Comparison of ENCODE assay signal across 1 cellular context in the genomic region with DNA sequence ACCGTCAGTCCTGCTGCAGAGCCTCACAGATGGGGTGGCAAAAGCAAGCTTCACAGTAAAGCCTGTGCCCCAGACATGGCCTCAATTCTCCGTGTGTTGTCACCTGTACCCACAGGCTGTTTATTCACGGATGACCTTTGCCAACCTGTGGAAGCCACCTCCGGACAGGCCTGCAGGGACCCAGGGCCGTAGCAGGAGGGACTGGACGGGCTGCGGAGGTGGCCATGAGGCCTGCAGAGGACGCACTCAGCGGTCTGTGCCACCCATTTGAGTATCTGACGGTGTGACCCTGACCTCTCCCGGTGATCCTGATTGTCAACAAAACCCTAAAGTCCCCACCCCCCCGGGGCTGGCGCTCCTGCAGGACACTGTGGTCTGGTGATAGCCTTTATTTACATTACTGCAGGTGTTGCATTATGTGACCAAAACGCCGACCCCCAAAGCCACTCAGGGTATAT.
TF ChIP-seq lines count a peak whose summit lies in the region.

No MANE protein-coding gene starts in this region.

TF ChIP-seq in HepG2, 621 proteins besides CTCF, POLR2A, EP300 and RAD21 (continued from another document):
- TF ChIP-seq ZNF512B (CRISPR knock-in tag; IDR thresholded peaks at IDR 0.05; ENCODE audit: borderline replicate concordance) (no peak), PRPF4 (IDR thresholded peaks at IDR 0.05; ENCODE audit: low read depth, low read length, poor library complexity, severe bottlenecking) (no peak), CBFB (CRISPR knock-in tag; IDR thresholded peaks at IDR 0.05) (0 out of 2 replicates have a peak, but pooled peaks have one; percentile 18), ZNF660 (CRISPR knock-in tag; IDR thresholded peaks at IDR 0.05; ENCODE audit: borderline replicate concordance, low read depth) (no peak), ZFYVE20 (CRISPR knock-in tag; IDR thresholded peaks at IDR 0.05; ENCODE audit: borderline replicate concordance, low read depth) (no peak), ZBTB3 (CRISPR knock-in tag; IDR thresholded peaks at IDR 0.05; ENCODE audit: borderline replicate concordance, low read depth) (0 out of 2 replicates have a peak, but pooled peaks have one; percentile 58), NR2F2 (IDR thresholded peaks at IDR 0.05; ENCODE audit: borderline replicate concordance, low read depth) (peak; percentile 85), ZNF264 (CRISPR knock-in tag; IDR thresholded peaks at IDR 0.05) (peak; percentile 66; the same call in 1 of the 2 replicates), FIP1L1 (IDR thresholded peaks at IDR 0.05; ENCODE audit: borderline replicate concordance, insufficient read depth, low read depth, low read length) (no peak), PBX3 (CRISPR knock-in tag; IDR thresholded peaks at IDR 0.05; ENCODE audit: borderline replicate concordance) (no peak), ZNF274 (CRISPR knock-in tag; IDR thresholded peaks at IDR 0.05) (no peak), NFIB (CRISPR knock-in tag; IDR thresholded peaks at IDR 0.05; ENCODE audit: borderline replicate concordance) (no peak)
- TF ChIP-seq, protein P1, sequence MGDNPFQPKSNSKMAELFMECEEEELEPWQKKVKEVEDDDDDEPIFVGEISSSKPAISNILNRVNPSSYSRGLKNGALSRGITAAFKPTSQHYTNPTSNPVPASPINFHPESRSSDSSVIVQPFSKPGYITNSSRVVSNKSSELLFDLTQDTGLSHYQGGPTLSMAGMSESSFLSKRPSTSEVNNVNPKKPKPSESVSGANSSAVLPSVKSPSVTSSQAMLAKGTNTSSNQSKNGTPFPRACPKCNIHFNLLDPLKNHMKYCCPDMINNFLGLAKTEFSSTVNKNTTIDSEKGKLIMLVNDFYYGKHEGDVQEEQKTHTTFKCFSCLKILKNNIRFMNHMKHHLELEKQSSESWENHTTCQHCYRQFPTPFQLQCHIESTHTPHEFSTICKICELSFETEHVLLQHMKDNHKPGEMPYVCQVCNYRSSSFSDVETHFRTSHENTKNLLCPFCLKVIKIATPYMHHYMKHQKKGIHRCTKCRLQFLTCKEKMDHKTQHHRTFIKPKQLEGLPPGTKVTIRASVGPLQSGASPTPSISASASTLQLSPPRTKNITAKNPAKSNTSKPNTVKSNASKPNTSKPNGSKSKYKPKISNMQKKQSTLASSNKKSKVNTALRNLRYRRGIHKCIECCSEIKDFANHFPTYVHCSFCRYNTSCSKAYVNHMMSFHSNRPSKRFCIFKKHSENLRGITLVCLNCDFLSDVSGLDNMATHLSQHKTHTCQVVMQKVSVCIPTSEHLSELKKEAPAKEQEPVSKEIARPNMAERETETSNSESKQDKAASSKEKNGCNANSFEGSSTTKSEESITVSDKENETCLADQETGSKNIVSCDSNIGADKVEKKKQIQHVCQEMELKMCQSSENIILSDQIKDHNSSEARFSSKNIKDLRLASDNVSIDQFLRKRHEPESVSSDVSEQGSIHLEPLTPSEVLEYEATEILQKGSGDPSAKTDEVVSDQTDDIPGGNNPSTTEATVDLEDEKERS (CRISPR knock-in tag; IDR thresholded peaks at IDR 0.05), result peak; percentile 72; the same call in 1 of the 2 replicates
- TF ChIP-seq, protein P2, sequence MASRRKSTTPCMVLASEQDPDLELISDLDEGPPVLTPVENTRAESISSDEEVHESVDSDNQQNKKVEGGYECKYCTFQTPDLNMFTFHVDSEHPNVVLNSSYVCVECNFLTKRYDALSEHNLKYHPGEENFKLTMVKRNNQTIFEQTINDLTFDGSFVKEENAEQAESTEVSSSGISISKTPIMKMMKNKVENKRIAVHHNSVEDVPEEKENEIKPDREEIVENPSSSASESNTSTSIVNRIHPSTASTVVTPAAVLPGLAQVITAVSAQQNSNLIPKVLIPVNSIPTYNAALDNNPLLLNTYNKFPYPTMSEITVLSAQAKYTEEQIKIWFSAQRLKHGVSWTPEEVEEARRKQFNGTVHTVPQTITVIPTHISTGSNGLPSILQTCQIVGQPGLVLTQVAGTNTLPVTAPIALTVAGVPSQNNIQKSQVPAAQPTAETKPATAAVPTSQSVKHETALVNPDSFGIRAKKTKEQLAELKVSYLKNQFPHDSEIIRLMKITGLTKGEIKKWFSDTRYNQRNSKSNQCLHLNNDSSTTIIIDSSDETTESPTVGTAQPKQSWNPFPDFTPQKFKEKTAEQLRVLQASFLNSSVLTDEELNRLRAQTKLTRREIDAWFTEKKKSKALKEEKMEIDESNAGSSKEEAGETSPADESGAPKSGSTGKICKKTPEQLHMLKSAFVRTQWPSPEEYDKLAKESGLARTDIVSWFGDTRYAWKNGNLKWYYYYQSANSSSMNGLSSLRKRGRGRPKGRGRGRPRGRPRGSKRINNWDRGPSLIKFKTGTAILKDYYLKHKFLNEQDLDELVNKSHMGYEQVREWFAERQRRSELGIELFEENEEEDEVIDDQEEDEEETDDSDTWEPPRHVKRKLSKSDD (CRISPR knock-in tag; IDR thresholded peaks at IDR 0.05; ENCODE audit: low read depth), result no peak
- TF ChIP-seq, protein P3, sequence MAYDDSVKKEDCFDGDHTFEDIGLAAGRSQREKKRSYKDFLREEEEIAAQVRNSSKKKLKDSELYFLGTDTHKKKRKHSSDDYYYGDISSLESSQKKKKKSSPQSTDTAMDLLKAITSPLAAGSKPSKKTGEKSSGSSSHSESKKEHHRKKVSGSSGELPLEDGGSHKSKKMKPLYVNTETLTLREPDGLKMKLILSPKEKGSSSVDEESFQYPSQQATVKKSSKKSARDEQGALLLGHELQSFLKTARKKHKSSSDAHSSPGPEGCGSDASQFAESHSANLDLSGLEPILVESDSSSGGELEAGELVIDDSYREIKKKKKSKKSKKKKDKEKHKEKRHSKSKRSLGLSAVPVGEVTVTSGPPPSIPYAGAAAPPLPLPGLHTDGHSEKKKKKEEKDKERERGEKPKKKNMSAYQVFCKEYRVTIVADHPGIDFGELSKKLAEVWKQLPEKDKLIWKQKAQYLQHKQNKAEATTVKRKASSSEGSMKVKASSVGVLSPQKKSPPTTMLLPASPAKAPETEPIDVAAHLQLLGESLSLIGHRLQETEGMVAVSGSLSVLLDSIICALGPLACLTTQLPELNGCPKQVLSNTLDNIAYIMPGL (CRISPR knock-in tag; IDR thresholded peaks at IDR 0.05; ENCODE audit: borderline replicate concordance in 1 of 2, low read depth in 1 of 2), result peak; percentile 67 to 81; a peak in 3 of 4 replicates
